In the genomic region with DNA sequence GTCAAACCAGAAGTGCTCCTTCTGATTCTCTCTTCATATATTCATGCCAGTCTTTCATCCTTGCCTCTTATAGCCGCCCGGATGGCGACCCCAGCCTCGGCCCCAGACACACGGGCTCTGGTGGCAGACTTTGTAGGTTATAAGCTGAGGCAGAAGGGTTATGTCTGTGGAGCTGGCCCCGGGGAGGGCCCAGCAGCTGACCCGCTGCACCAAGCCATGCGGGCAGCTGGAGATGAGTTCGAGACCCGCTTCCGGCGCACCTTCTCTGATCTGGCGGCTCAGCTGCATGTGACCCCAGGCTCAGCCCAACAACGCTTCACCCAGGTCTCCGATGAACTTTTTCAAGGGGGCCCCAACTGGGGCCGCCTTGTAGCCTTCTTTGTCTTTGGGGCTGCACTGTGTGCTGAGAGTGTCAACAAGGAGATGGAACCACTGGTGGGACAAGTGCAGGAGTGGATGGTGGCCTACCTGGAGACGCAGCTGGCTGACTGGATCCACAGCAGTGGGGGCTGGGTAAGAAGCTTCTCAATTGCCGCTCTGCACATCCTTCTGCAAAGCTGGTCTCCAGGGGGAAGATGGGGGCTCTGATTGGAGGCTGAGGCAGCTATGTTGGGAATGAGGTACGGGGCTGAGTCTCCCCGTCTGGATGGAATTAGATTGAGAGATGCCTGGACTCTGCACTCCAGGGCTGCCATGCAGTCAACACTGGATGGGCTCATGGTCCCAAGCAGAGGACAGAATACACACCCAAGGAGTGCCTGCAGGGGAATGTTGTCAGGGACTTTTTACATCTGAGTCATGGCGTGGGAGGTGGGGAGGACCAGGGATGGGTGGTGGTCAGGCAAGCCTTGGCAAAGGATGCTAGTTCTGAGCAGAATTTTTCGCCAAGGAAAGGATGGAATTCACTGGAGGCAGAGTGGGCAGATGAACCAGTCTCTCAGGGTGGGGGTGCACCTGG, we compare ENCODE assay signal across 6 cellular contexts. TPM values are rescaled to one million over a fixed set of nuclear protein-coding genes. Genes with fewer than 3 reads are reported as not detected.
DNase-seq lines count a peak whose midpoint lies in the region; ATAC-seq and TF ChIP-seq lines count a peak whose summit lies in the region.

No MANE protein-coding gene starts in this region.

- peaks cover 0 to 48% (median 1%) of the 10 kb centered on the region in 6 donors for H3K36me3 ChIP-seq in spleen

- ATAC-seq in esophagus mucosa (peak; percentile 63), GM18517 (IDR thresholded peaks at IDR 0.05; ENCODE audit: unreplicated experiment) (no peak)

- H3K4me1 Mint-ChIP-seq in activated T-cell treated with anti-CD3 and anti-CD28 coated beads, Interleukin-2, amount 50 U/mL, for 24 hours (ENCODE audit: low read depth) = peaks cover 7% of the 10 kb centered on the region

- peaks cover 37% of the 10 kb centered on the region for H3K27me3 Mint-ChIP-seq in activated T-cell treated with anti-CD3 and anti-CD28 coated beads, Interleukin-2, amount 50 U/mL, for 24 hours

- peak overlapping the region in 7 of 8 donors; percentile 47 to 77 (median 61) for H3K4me3 ChIP-seq in spleen

- no peaks in the 10 kb centered on the region for H3K36me3 Mint-ChIP-seq in activated T-cell treated with anti-CD3 and anti-CD28 coated beads, Interleukin-2, amount 50 U/mL, for 24 hours (ENCODE audit: low read depth)

- no peak for TF ChIP-seq POLR2A in spleen (IDR thresholded peaks at IDR 0.05)

- intact Hi-C loops in spleen (cut with DNase I; ENCODE audit: low total_unique reads) = no loop called here

- H3K9me3 Mint-ChIP-seq in activated T-cell treated with anti-CD3 and anti-CD28 coated beads, Interleukin-2, amount 50 U/mL, for 24 hours = no peaks in the 10 kb centered on the region

- TF ChIP-seq CTCF in spleen (IDR thresholded peaks at IDR 0.05 in 8 of 11, conservative IDR thresholded peaks at IDR 0.05 in 3 of 11) = no peak

- H3K4me3 Mint-ChIP-seq in activated T-cell treated with anti-CD3 and anti-CD28 coated beads, Interleukin-2, amount 50 U/mL, for 24 hours = no peak overlapping the region

- H3K27ac ChIP-seq in spleen = peak overlapping the region in 6 of 8 donors; percentile 82 to 88 (median 86)

- no peaks in the 10 kb centered on the region for H3K27me3 ChIP-seq in spleen (replicated peaks in 1 of 7)

- WGBS in spleen, 5 donors = 81 to 93% (median 91%) methylated on average over 12 to 22 of the region's 22 CpGs

- H3K4me1 ChIP-seq in spleen = peaks cover 10 to 61% (median 39%) of the 10 kb centered on the region in 6 donors

- DNase-seq in NCI-H226 (peak; percentile 58), spleen (no peak)
- no peak for DNase-seq in activated T-cell treated with anti-CD3 and anti-CD28 coated beads, Interleukin-2, amount 50 U/mL, for 24 hours
- DNase-seq in activated CD4-positive, CD25-positive, alpha-beta regulatory T cell treated with anti-CD3 and anti-CD28 coated beads, Interleukin-2, amount 50 U/mL, for 72 hours = no peak

- no peak overlapping the region for H3K27ac Mint-ChIP-seq in activated T-cell treated with anti-CD3 and anti-CD28 coated beads, Interleukin-2, amount 50 U/mL, for 24 hours

- H3K9me3 ChIP-seq in spleen = no peaks in the 10 kb centered on the region

RNA-seq across cellular contexts. Expression of a gene that starts 1.3 kb away (rescaled TPM):
- total RNA-seq in esophagus mucosa = 29.1 TPM
- 10 to 100 TPM; 16.7 to 34.6 (median 24.9) TPM for total RNA-seq in spleen
- 10 to 100 TPM in 1 of 3 donors, 1 to 10 TPM in 2; 5.4 to 19.2 (median 7.5) TPM for polyA plus RNA-seq in spleen

RNA-seq across cellular contexts. Expression of a gene that starts 5.3 kb away (rescaled TPM):
- total RNA-seq in esophagus mucosa = 5.1 TPM
- total RNA-seq in spleen = 10 to 100 TPM; 18.6 to 31.7 (median 20.8) TPM
- polyA plus RNA-seq in spleen = 10 to 100 TPM; 22.1 to 36.7 (median 30.3) TPM

RNA-seq across cellular contexts. Expression of a gene that starts 13.3 kb away (rescaled TPM):
- 77.7 TPM for total RNA-seq in esophagus mucosa
- 100 to 1,000 TPM in 4 of 7 donors, 10 to 100 TPM in 3; 52.1 to 152 (median 132) TPM for total RNA-seq in spleen
- polyA plus RNA-seq in spleen = 100 to 1,000 TPM; 118 to 146 (median 132) TPM

RNA-seq across cellular contexts. Expression of a gene that starts 22.0 kb away (rescaled TPM):
- 9.6 TPM for total RNA-seq in esophagus mucosa
- 10 to 100 TPM in 2 of 7 donors, 1 to 10 TPM in 5; 7.3 to 13.0 (median 9.1) TPM for total RNA-seq in spleen
- polyA plus RNA-seq in spleen = 1 to 10 TPM; 3.1 to 5.4 (median 5.0) TPM

RNA-seq across cellular contexts. Expression of a gene that starts 44.7 kb away (rescaled TPM):
- 2.0 TPM for total RNA-seq in esophagus mucosa
- 10 to 100 TPM in 2 of 7 donors, 1 to 10 TPM in 5; 7.1 to 13.7 (median 8.3) TPM for total RNA-seq in spleen
- 1 to 10 TPM; 5.1 to 7.1 (median 6.3) TPM for polyA plus RNA-seq in spleen
